Comparison of ENCODE assay signal across 17 cellular contexts in the genomic region with DNA sequence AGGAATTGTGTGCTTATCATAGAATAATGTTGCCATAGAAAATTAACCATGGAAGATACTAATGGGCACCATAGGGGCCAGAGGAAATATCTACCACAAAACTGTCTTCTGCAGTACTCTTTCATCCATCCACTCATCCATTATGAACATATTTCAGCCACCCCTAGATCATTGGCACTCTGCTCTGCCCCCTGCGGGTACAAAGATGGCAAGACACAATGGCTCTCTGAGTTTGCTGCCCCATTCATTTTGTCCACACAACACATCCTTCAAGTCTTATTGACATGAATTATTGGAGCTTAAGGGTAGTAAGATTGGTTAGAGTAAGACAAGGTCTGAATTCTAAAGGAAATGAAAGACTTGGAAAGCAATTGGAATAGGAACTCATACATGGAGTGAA.
DNase-seq lines count a peak whose midpoint lies in the region; ATAC-seq lines count a peak whose summit lies in the region.
"Had no signal": no experiment of that assay in that cellular context is flagged by ENCODE, and none has a peak within 500 bp of the region (broad histone marks: within the 10 kb centered on the region; RNA-seq: fewer than 3 reads in every experiment).

No MANE protein-coding gene starts in this region.

- H3K9me3 ChIP-seq in mesenchymal stem cell (ENCODE audit: control insufficient read depth, low read length), result no peaks in the 10 kb centered on the region
- H3K9me3 ChIP-seq: neutrophil, SJCRH30, uterus had no signal

- H4K91ac ChIP-seq in mesenchymal stem cell (ENCODE audit: low read length), result no peak overlapping the region

- no peaks in the 10 kb centered on the region for H3K79me1 ChIP-seq in mesenchymal stem cell (replicated peaks; ENCODE audit: low read length, poor library complexity, severe bottlenecking)

- H2BK120ac ChIP-seq in mesenchymal stem cell (ENCODE audit: low read depth, low read length), result no peak overlapping the region

- H3K23ac ChIP-seq in mesenchymal stem cell (ENCODE audit: low read length in 2 of 2), result no peak overlapping the region

- no CpG with 5 or more reads among the region's 1 CpG for WGBS in mesenchymal stem cell

- no peak overlapping the region for H3K18ac ChIP-seq in mesenchymal stem cell (ENCODE audit: low read depth in 1 of 2, low read length in 2 of 2)

- H3K14ac ChIP-seq in mesenchymal stem cell (ENCODE audit: low read length in 2 of 2), result no peak overlapping the region

- H3K4me3 ChIP-seq in mesenchymal stem cell (ENCODE audit: insufficient read depth in 1 of 2, low read depth in 1 of 2, low read length in 2 of 2), result no peak overlapping the region
- H3K4me3 ChIP-seq: SJCRH30, uterus had no signal

- no peak overlapping the region for H2BK15ac ChIP-seq in mesenchymal stem cell (ENCODE audit: low read depth, poor library complexity, severe bottlenecking)

- H3K4me2 ChIP-seq in mesenchymal stem cell (ENCODE audit: low read length, poor library complexity, severe bottlenecking), result no peak overlapping the region

- H3K9ac ChIP-seq in mesenchymal stem cell (ENCODE audit: low read length), result no peak overlapping the region

- no peak overlapping the region for H3K27ac ChIP-seq in mesenchymal stem cell (ENCODE audit: low read length, poor library complexity, severe bottlenecking)
- H3K27ac ChIP-seq: neutrophil, SJCRH30, uterus had no signal

- no peak overlapping the region for H2AFZ ChIP-seq in mesenchymal stem cell (ENCODE audit: low read depth, low read length)

- no peak overlapping the region for H2BK5ac ChIP-seq in mesenchymal stem cell (ENCODE audit: low read depth, low read length, poor library complexity, severe bottlenecking)

- peak; percentile 5 for DNase-seq in NCI-H748 (lab: John Stamatoyannopoulos, UW; ENCODE audit: unreplicated experiment)
- DNase-seq in NCI-H748 treated with DMSO at 0.1 percent for 48 hours (lab: John Stamatoyannopoulos, UW), result no peak
- peak; percentile 27 for DNase-seq in HT-29 (ENCODE audit: low spot score)
- DNase-seq in SK-MEL-5 (ENCODE audit: low read depth, low spot score), result peak; percentile 57
- DNase-seq in mesenchymal stem cell, result peak; percentile 5
- no peak for DNase-seq in stimulated activated CD4-positive, alpha-beta T cell treated with anti-CD3 and anti-CD28 coated beads, Interleukin-4, amount 100 ng/mL, for 1 hour
- no peak for DNase-seq in globus pallidus (ENCODE audit: low spot score)
- DNase-seq: activated CD4-positive, alpha-beta T cell treated with anti-CD3 and anti-CD28 coated beads, Interleukin-2, amount 50 U/mL, for 4 hours; dermis blood vessel endothelial cell; H7; NK-92 treated with Interleukin-12 subunit alpha and Interleukin-12 subunit beta, amount 100 ng/mL, for 24 hours; stimulated activated naive CD4-positive, alpha-beta T cell treated with Interleukin-2 at 50 U/mL for 16 hours; T1000; uterus had no signal

- H3K27me3 ChIP-seq in mesenchymal stem cell (ENCODE audit: control insufficient read depth in 1 of 2, insufficient read depth in 1 of 2, low read length in 2 of 2), result no peaks in the 10 kb centered on the region
- H3K27me3 ChIP-seq: neutrophil, SJCRH30, uterus had no signal

- no peak overlapping the region for H4K8ac ChIP-seq in mesenchymal stem cell (ENCODE audit: low read length)

- H3K4ac ChIP-seq in mesenchymal stem cell (ENCODE audit: low read depth in 1 of 2, low read length in 2 of 2), result no peak overlapping the region

- no peaks in the 10 kb centered on the region for H3K4me1 ChIP-seq in mesenchymal stem cell (ENCODE audit: control insufficient read depth, insufficient read depth, low read depth, low read length)
- H3K4me1 ChIP-seq: SJCRH30, uterus had no signal

- in situ Hi-C loops in SK-MEL-5 (cut with HindIII; ENCODE audit: low pct_unique_long_range_greater_than_20kb, low sequenced_read_pairs), result no loop called here

- H2AK5ac ChIP-seq in mesenchymal stem cell (ENCODE audit: low read length, severe bottlenecking), result no peak overlapping the region

- no peak overlapping the region for H2BK12ac ChIP-seq in mesenchymal stem cell (ENCODE audit: low read length in 2 of 2)

- H3K36me3 ChIP-seq in mesenchymal stem cell (ENCODE audit: control insufficient read depth in 1 of 2, insufficient read depth in 2 of 2, low read depth in 1 of 2, low read length in 2 of 2), result no peaks in the 10 kb centered on the region
- H3K36me3 ChIP-seq: neutrophil, SJCRH30, uterus had no signal

- ATAC-seq in HG02884 (IDR thresholded peaks at IDR 0.05; ENCODE audit: unreplicated experiment), result no peak

Comparison
In these comparisons a context has a peak if more than half of its experiments do, and no peak if none do; other contexts are left out.
1. DNase-seq: peak in NCI-H748 (single experiment), HT-29 (single experiment), SK-MEL-5 (single experiment) and mesenchymal stem cell (single experiment); none in NCI-H748 treated with DMSO at 0.1 percent for 48 hours (single experiment), stimulated activated CD4-positive, alpha-beta T cell treated with anti-CD3 and anti-CD28 coated beads, Interleukin-4, amount 100 ng/mL, for 1 hour (single experiment) and globus pallidus (single experiment).